ENCODE assay signal across 18 cellular contexts in genomic region chr9:6997330-6997729, GRCh38.
A peak's percentile ranks its signal among the peaks of the same experiment; 100 is the strongest.
DNase-seq lines count a peak whose midpoint lies in the region; ATAC-seq and TF ChIP-seq lines count a peak whose summit lies in the region.
"Had no signal": no experiment of that assay in that cellular context is flagged by ENCODE, and none has a peak within 500 bp of the region (broad histone marks: within the 10 kb centered on the region; RNA-seq: fewer than 3 reads in every experiment).

No MANE protein-coding gene starts in this region.

- in situ Hi-C loops in GM23248 (cut with MboI) = no loop called here

- no peaks in the 10 kb centered on the region for H3K4me1 Mint-ChIP-seq in CD4-positive, alpha-beta T cell (ENCODE audit: low read depth)
- H3K4me1 Mint-ChIP-seq: B cell had no signal

- H3K4me3 Mint-ChIP-seq in CD4-positive, alpha-beta T cell = no peak overlapping the region
- H3K4me3 Mint-ChIP-seq: B cell; CD4-positive, alpha-beta memory T cell had no signal

- no peaks in the 10 kb centered on the region for H3K9me2 ChIP-seq in GM23248 (ENCODE audit: insufficient read depth)

- ATAC-seq in HG03520 (IDR thresholded peaks at IDR 0.05; ENCODE audit: unreplicated experiment) (no peak), body of pancreas (no peak)
- ATAC-seq in CD4-positive, alpha-beta T cell (ENCODE audit: poor library complexity) = no peak

- no peak overlapping the region for H3K27ac Mint-ChIP-seq in CD4-positive, alpha-beta T cell
- H3K27ac Mint-ChIP-seq: B cell had no signal

- H3K9me3 ChIP-seq in GM23248 (ENCODE audit: low read depth) (no peaks in the 10 kb centered on the region), body of pancreas (no peaks in the 10 kb centered on the region)
- no peaks in the 10 kb centered on the region for H3K9me3 ChIP-seq in CD4-positive, alpha-beta T cell (ENCODE audit: control insufficient read depth, low read length)

- no peak overlapping the region for H2AFZ ChIP-seq in GM23248

- TF ChIP-seq CTCF in AG10803 (conservative IDR thresholded peaks at IDR 0.05; ENCODE audit: low read length) (no peak), body of pancreas (IDR thresholded peaks at IDR 0.05) (no peak)
- no peak for TF ChIP-seq CTCF in CD4-positive, alpha-beta T cell (IDR thresholded peaks at IDR 0.05)

- peaks cover 6% of the 10 kb centered on the region; the same call in 1 of the 2 replicates for H3F3A ChIP-seq in GM23248 (ENCODE audit: insufficient read depth)

- no peak overlapping the region for H3K4me3 ChIP-seq in AG10803 (ENCODE audit: low read length)
- H3K4me3 ChIP-seq in GM23248 = no peak overlapping the region
- no peak overlapping the region for H3K4me3 ChIP-seq in body of pancreas

- H3K4me2 ChIP-seq in GM23248 (ENCODE audit: unreplicated experiment) = no peak overlapping the region

- H3K9me3 Mint-ChIP-seq in CD4-positive, alpha-beta T cell = no peaks in the 10 kb centered on the region
- H3K9me3 Mint-ChIP-seq: CD4-positive, alpha-beta memory T cell had no signal

- intact Hi-C loops in CD4-positive, alpha-beta T cell (cut with DNase I, micrococcal nuclease) = no loop called here
- intact Hi-C loops in body of pancreas (cut with DNase I) = no loop called here

- no peaks in the 10 kb centered on the region for H3K79me2 ChIP-seq in GM23248 (ENCODE audit: insufficient read depth)

- no peaks in the 10 kb centered on the region for H4K20me1 ChIP-seq in GM23248 (ENCODE audit: insufficient read depth)

- H3K36me3 Mint-ChIP-seq in CD4-positive, alpha-beta T cell (ENCODE audit: low read depth) = peaks cover 87% of the 10 kb centered on the region

- CTCF ChIA-PET in CD4-positive, alpha-beta T cell (lab: Charles Lee) = no interaction called here

- 84 to 96% methylated on average over 1 of the region's 1 CpG for WGBS in GM23248 (ENCODE audit: low coverage in 1 of 2, low lambda C conversion rate in 2 of 2, missing lambda C conversion rate in 2 of 2), 2 experiments
- 86 to 94% methylated on average over 1 of the region's 1 CpG for WGBS in body of pancreas, 2 donors

- DNase-seq in AG10803 (ENCODE audit: low read depth) = peak; percentile 40
- DNase-seq in GM23248 = peak; percentile 61
- DNase-seq in RPMI7951 (ENCODE audit: low read depth) = peak; percentile 13
- DNase-seq in foreskin melanocyte = peak; percentile 2
- DNase-seq in CD4-positive, alpha-beta T cell = no peak
- no peak for DNase-seq in body of pancreas
- DNase-seq in NCI-H2196 (lab: John Stamatoyannopoulos, UW; ENCODE audit: unreplicated experiment) = no peak
- DNase-seq: Calu3; CD4-positive, alpha-beta memory T cell; DMS79; MV-4-11; NCI-H1417 treated with DMSO at 0.1 percent for 48 hours; NCI-H1930; NCI-H446 treated with DMSO at 0.1 percent for 48 hours; NK-92 treated with Interleukin-12 subunit alpha and Interleukin-12 subunit beta, amount 100 ng/mL, for 24 hours had no signal

- no peak overlapping the region for H3K9ac ChIP-seq in GM23248

- TF ChIP-seq POLR2A in body of pancreas (IDR thresholded peaks at IDR 0.05) = no peak

- H3K27me3 ChIP-seq in GM23248 (replicated peaks; ENCODE audit: insufficient read depth) = no peaks in the 10 kb centered on the region
- no peaks in the 10 kb centered on the region for H3K27me3 ChIP-seq in CD4-positive, alpha-beta T cell (ENCODE audit: control insufficient read depth, insufficient read depth, low read length)
- no peaks in the 10 kb centered on the region for H3K27me3 ChIP-seq in body of pancreas

- peaks cover 13% of the 10 kb centered on the region; the same call in 1 of the 2 replicates for H3K4me1 ChIP-seq in GM23248 (ENCODE audit: insufficient read depth)
- H3K4me1 ChIP-seq in body of pancreas = no peaks in the 10 kb centered on the region

- no peak overlapping the region for H3K27ac ChIP-seq in GM23248
- no peak overlapping the region for H3K27ac ChIP-seq in CD4-positive, alpha-beta T cell (ENCODE audit: low read depth, low read length)
- no peak overlapping the region for H3K27ac ChIP-seq in body of pancreas
- H3K27ac ChIP-seq: RWPE1 had no signal

- H3K36me3 ChIP-seq in GM23248 (ENCODE audit: low read depth) = no peaks in the 10 kb centered on the region; the same call in 1 of the 2 replicates
- peaks cover 3 to 23% of the 10 kb centered on the region in 2 donors for H3K36me3 ChIP-seq in body of pancreas (replicated peaks in 1 of 2; ENCODE audit: insufficient read depth in 1 of 2, low read depth in 2 of 2)

- H3K27me3 Mint-ChIP-seq in CD4-positive, alpha-beta T cell = no peaks in the 10 kb centered on the region
- H3K27me3 Mint-ChIP-seq: B cell; CD4-positive, alpha-beta memory T cell had no signal

- POLR2A ChIA-PET in CD4-positive, alpha-beta T cell (lab: Charles Lee) = no interaction called here

Comparison
In these comparisons a context has a peak if more than half of its experiments do, and no peak if none do; other contexts are left out.
1. DNase-seq: peak in AG10803 (single experiment), GM23248 (single experiment), RPMI7951 (single experiment) and foreskin melanocyte (single experiment); none in CD4-positive, alpha-beta T cell (0 of 10), body of pancreas (0 of 4) and NCI-H2196 (single experiment).